ENCODE assay signal across 1 cellular context in the genomic region with DNA sequence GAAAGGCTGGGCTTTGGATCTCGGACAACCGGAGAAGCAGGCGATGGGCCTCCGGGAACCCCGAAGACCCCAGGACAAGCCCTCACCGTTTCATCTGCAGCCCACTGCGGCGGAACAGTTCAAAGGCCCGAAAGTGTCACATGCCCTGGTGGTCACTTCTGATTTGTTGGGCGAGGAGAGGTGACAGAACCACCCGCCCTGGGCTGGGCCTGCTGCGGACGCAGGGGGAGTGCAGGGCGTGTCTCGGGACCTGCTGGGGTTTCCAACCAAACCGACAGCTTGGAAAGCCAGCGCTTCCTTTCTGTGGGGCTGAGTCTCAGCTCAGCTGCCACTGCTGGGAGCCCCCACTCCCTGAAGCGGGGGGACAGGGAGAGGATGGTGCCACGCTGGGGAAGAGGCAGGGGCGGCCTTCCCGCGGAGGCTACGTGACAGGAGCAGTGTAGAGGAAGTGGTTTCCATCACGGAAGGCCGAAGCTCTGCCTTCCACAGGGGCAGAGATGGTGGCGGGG.
TF ChIP-seq lines count a peak whose summit lies in the region.

No MANE protein-coding gene starts in this region.

TF ChIP-seq in GM23338, 12 proteins besides CTCF, POLR2A, EP300 and RAD21 (continued from another document):
- TF ChIP-seq, protein P1, sequence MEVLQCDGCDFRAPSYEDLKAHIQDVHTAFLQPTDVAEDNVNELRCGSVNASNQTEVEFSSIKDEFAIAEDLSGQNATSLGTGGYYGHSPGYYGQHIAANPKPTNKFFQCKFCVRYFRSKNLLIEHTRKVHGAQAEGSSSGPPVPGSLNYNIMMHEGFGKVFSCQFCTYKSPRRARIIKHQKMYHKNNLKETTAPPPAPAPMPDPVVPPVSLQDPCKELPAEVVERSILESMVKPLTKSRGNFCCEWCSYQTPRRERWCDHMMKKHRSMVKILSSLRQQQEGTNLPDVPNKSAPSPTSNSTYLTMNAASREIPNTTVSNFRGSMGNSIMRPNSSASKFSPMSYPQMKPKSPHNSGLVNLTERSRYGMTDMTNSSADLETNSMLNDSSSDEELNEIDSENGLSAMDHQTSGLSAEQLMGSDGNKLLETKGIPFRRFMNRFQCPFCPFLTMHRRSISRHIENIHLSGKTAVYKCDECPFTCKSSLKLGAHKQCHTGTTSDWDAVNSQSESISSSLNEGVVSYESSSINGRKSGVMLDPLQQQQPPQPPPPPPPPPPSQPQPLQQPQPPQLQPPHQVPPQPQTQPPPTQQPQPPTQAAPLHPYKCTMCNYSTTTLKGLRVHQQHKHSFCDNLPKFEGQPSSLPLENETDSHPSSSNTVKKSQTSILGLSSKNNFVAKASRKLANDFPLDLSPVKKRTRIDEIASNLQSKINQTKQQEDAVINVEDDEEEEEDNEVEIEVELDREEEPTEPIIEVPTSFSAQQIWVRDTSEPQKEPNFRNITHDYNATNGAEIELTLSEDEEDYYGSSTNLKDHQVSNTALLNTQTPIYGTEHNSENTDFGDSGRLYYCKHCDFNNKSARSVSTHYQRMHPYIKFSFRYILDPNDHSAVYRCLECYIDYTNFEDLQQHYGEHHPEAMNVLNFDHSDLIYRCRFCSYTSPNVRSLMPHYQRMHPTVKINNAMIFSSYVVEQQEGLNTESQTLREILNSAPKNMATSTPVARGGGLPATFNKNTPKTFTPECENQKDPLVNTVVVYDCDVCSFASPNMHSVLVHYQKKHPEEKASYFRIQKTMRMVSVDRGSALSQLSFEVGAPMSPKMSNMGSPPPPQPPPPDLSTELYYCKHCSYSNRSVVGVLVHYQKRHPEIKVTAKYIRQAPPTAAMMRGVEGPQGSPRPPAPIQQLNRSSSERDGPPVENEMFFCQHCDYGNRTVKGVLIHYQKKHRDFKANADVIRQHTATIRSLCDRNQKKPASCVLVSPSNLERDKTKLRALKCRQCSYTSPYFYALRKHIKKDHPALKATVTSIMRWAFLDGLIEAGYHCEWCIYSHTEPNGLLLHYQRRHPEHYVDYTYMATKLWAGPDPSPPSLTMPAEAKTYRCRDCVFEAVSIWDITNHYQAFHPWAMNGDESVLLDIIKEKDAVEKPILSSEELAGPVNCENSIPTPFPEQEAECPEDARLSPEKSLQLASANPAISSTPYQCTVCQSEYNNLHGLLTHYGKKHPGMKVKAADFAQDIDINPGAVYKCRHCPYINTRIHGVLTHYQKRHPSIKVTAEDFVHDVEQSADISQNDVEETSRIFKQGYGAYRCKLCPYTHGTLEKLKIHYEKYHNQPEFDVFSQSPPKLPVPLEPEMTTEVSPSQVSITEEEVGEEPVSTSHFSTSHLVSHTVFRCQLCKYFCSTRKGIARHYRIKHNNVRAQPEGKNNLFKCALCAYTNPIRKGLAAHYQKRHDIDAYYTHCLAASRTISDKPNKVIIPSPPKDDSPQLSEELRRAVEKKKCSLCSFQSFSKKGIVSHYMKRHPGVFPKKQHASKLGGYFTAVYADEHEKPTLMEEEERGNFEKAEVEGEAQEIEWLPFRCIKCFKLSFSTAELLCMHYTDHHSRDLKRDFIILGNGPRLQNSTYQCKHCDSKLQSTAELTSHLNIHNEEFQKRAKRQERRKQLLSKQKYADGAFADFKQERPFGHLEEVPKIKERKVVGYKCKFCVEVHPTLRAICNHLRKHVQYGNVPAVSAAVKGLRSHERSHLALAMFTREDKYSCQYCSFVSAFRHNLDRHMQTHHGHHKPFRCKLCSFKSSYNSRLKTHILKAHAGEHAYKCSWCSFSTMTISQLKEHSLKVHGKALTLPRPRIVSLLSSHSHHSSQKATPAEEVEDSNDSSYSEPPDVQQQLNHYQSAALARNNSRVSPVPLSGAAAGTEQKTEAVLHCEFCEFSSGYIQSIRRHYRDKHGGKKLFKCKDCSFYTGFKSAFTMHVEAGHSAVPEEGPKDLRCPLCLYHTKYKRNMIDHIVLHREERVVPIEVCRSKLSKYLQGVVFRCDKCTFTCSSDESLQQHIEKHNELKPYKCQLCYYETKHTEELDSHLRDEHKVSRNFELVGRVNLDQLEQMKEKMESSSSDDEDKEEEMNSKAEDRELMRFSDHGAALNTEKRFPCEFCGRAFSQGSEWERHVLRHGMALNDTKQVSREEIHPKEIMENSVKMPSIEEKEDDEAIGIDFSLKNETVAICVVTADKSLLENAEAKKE (CRISPR knock-in tag; IDR thresholded peaks at IDR 0.05): no peak
- no peak for TF ChIP-seq NANOG (IDR thresholded peaks at IDR 0.05; ENCODE audit: borderline replicate concordance)
- TF ChIP-seq ZNF114 (CRISPR knock-in tag; IDR thresholded peaks at IDR 0.05): no peak
- TF ChIP-seq, protein P2, sequence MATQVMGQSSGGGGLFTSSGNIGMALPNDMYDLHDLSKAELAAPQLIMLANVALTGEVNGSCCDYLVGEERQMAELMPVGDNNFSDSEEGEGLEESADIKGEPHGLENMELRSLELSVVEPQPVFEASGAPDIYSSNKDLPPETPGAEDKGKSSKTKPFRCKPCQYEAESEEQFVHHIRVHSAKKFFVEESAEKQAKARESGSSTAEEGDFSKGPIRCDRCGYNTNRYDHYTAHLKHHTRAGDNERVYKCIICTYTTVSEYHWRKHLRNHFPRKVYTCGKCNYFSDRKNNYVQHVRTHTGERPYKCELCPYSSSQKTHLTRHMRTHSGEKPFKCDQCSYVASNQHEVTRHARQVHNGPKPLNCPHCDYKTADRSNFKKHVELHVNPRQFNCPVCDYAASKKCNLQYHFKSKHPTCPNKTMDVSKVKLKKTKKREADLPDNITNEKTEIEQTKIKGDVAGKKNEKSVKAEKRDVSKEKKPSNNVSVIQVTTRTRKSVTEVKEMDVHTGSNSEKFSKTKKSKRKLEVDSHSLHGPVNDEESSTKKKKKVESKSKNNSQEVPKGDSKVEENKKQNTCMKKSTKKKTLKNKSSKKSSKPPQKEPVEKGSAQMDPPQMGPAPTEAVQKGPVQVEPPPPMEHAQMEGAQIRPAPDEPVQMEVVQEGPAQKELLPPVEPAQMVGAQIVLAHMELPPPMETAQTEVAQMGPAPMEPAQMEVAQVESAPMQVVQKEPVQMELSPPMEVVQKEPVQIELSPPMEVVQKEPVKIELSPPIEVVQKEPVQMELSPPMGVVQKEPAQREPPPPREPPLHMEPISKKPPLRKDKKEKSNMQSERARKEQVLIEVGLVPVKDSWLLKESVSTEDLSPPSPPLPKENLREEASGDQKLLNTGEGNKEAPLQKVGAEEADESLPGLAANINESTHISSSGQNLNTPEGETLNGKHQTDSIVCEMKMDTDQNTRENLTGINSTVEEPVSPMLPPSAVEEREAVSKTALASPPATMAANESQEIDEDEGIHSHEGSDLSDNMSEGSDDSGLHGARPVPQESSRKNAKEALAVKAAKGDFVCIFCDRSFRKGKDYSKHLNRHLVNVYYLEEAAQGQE (IDR thresholded peaks at IDR 0.05; ENCODE audit: unreplicated experiment): no peak
- TF ChIP-seq ZNF331 (CRISPR knock-in tag; IDR thresholded peaks at IDR 0.05; ENCODE audit: low read depth): no peak
- TF ChIP-seq EZH2 (IDR thresholded peaks at IDR 0.05; ENCODE audit: low read depth, unreplicated experiment): no peak
- TF ChIP-seq ETS1 (IDR thresholded peaks at IDR 0.05): no peak
- no peak for TF ChIP-seq CREB1 (CRISPR knock-in tag; IDR thresholded peaks at IDR 0.05; ENCODE audit: low read depth)
- no peak for TF ChIP-seq EZH2phosphoT487 (IDR thresholded peaks at IDR 0.05; ENCODE audit: unreplicated experiment)
- no peak for TF ChIP-seq STAT1 (IDR thresholded peaks at IDR 0.05; ENCODE audit: unreplicated experiment)
- no peak for TF ChIP-seq POLR2AphosphoS5 (IDR thresholded peaks at IDR 0.05; ENCODE audit: low read depth)
TF ChIP-seq in GM23338: peak in this region for 0.
